ENCODE assay signal across 16 cellular contexts in the genomic region with DNA sequence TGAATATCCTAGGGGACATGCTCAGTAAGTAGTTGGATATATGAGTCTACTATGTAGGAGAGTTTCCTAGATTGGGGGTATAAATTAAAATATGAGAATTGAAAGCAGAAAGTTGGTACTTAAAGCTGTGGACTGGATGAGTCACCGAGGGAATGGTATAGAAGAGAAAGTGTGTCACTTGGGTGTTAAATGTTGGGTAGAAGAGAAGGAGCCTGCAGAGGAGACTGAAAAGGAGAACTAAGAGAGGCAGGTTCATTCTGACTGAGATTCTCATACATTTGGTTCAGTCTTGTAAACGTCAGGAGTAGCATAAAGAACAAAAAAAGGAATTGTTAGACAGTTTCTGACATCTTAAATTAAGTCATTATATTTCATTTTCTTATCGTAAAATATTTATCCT.
DNase-seq lines count a peak whose midpoint lies in the region; ATAC-seq lines count a peak whose summit lies in the region.
"Had no signal": no experiment of that assay in that cellular context is flagged by ENCODE, and none has a peak within 500 bp of the region (broad histone marks: within the 10 kb centered on the region; RNA-seq: fewer than 3 reads in every experiment).

No MANE protein-coding gene starts in this region.

- DNase-seq in OCI-M1 (lab: John Stamatoyannopoulos, UW): peak; percentile 6
- DNase-seq in foreskin melanocyte: no peak
- DNase-seq in KBM-7: no peak
- DNase-seq in SKM-1 treated with dmso at 0.1 percent for 144 hours (lab: John Stamatoyannopoulos, UW; ENCODE audit: unreplicated experiment): no peak
- no peak for DNase-seq in retina
- DNase-seq: activated naive CD4-positive, alpha-beta T cell treated with Interleukin-2 at 50 U/mL for 16 hours; brain microvascular endothelial cell; NCI-H146; NCI-H446; PC-9; SK-N-SH; stimulated activated CD4-positive, alpha-beta T cell treated with anti-CD3 and anti-CD28 coated beads, Interleukin-15, amount 100 ng/mL, for 24 hours had no signal

- ATAC-seq in GM18867 (IDR thresholded peaks at IDR 0.05; ENCODE audit: unreplicated experiment) (peak; percentile 82), GM21515 (IDR thresholded peaks at IDR 0.05; ENCODE audit: unreplicated experiment) (peak; percentile 63), HG02973 (IDR thresholded peaks at IDR 0.05; ENCODE audit: unreplicated experiment) (peak; percentile 77)
- ATAC-seq: HCT116 had no signal

- in situ Hi-C loops in KBM-7 (cut with MboI; ENCODE audit: low pct_unique_long_range_greater_than_20kb, low sequenced_read_pairs): no loop called here
